Comparison of ENCODE assay signal across 2 cellular contexts in genomic region chr3:112688085-112688769, GRCh38.
A peak's percentile ranks its signal among the peaks of the same experiment; 100 is the strongest.
TF ChIP-seq lines count a peak whose summit lies in the region.

No MANE protein-coding gene starts in this region.

TF ChIP-seq in HEK293T, 16 proteins besides CTCF, POLR2A, EP300 and RAD21:
- TF ChIP-seq PKNOX1 (IDR thresholded peaks at IDR 0.05) (peak; percentile 89), FOXA1 (IDR thresholded peaks at IDR 0.05) (no peak), BHLHE40 (IDR thresholded peaks at IDR 0.05; ENCODE audit: borderline replicate concordance) (no peak), CTBP1 (IDR thresholded peaks at IDR 0.05; ENCODE audit: borderline replicate concordance) (peak; percentile 94), LEF1 (IDR thresholded peaks at IDR 0.05; ENCODE audit: borderline replicate concordance) (no peak)

TF ChIP-seq in HepG2, 621 proteins besides CTCF, POLR2A, EP300 and RAD21 (continued from another document):
- no peak for TF ChIP-seq UBTF (CRISPR knock-in tag; IDR thresholded peaks at IDR 0.05)
- no peak for TF ChIP-seq U2AF1 (optimal IDR thresholded peaks at IDR 0.05; ENCODE audit: low read depth, low read length)
- TF ChIP-seq ZNF687 (CRISPR knock-in tag; IDR thresholded peaks at IDR 0.05), result no peak
- no peak for TF ChIP-seq ZFY (CRISPR knock-in tag; IDR thresholded peaks at IDR 0.05)
- TF ChIP-seq DBP (CRISPR knock-in tag; IDR thresholded peaks at IDR 0.05; ENCODE audit: not compliant biosample characterization), result no peak
- no peak for TF ChIP-seq ZNF354B (CRISPR knock-in tag; IDR thresholded peaks at IDR 0.05)
- no peak for TF ChIP-seq ZNF782 (CRISPR knock-in tag; IDR thresholded peaks at IDR 0.05; ENCODE audit: borderline replicate concordance)
- TF ChIP-seq CREB1 (IDR thresholded peaks at IDR 0.05), result no peak
- TF ChIP-seq CREB1 (CRISPR knock-in tag; IDR thresholded peaks at IDR 0.05), result no peak
- TF ChIP-seq RFX1 (IDR thresholded peaks at IDR 0.05), result no peak
- no peak for TF ChIP-seq E2F1 (CRISPR knock-in tag; IDR thresholded peaks at IDR 0.05)
